9 cellular contexts compared by ENCODE assay signal in genomic region chr1:183282101-183282855, GRCh38.
DNase-seq lines count a peak whose midpoint lies in the region; ATAC-seq and TF ChIP-seq lines count a peak whose summit lies in the region.
"Had no signal": no experiment of that assay in that cellular context is flagged by ENCODE, and none has a peak within 500 bp of the region (broad histone marks: within the 10 kb centered on the region; RNA-seq: fewer than 3 reads in every experiment).

No MANE protein-coding gene starts in this region.

- DNase-seq in ascending aorta (ENCODE audit: low spot score in 2 of 2) (no peak), Right ventricle myocardium inferior (ENCODE audit: missing footprints) (peak; percentile 74), osteoblast (ENCODE audit: insufficient read length, low spot score, missing footprints) (no peak), tibial artery (no peak), RKO (ENCODE audit: low spot score) (no peak), CD1c-positive myeloid dendritic cell (ENCODE audit: extremely low spot score) (no peak), NK-92 (lab: John Stamatoyannopoulos, UW; ENCODE audit: unreplicated experiment) (no peak)

- ATAC-seq in Right ventricle myocardium inferior = no peak
- no peak for ATAC-seq in GM18511 (IDR thresholded peaks at IDR 0.05; ENCODE audit: unreplicated experiment)

- H3K4me3 ChIP-seq in ascending aorta = no peak overlapping the region
- H3K4me3 ChIP-seq in osteoblast (ENCODE audit: insufficient read depth, low read length) = no peak overlapping the region
- peak overlapping the region in 1 of 2 donors; percentile 21 for H3K4me3 ChIP-seq in tibial artery

- H3K27me3 ChIP-seq in ascending aorta (no peaks in the 10 kb centered on the region), osteoblast (ENCODE audit: insufficient read depth, low read length) (no peaks in the 10 kb centered on the region), tibial artery (no peaks in the 10 kb centered on the region)

- no peaks in the 10 kb centered on the region for H3K79me2 ChIP-seq in osteoblast (ENCODE audit: insufficient read depth, low read length)

- H3K4me2 ChIP-seq in osteoblast (ENCODE audit: insufficient read depth, low read length) = peak overlapping the region; percentile 59

- TF ChIP-seq CTCF in ascending aorta (IDR thresholded peaks at IDR 0.05) (no peak), osteoblast (IDR thresholded peaks at IDR 0.05; ENCODE audit: extremely low read depth, low read depth, low read length) (no peak), tibial artery (IDR thresholded peaks at IDR 0.05) (no peak)

- H3K27ac ChIP-seq in ascending aorta = peak overlapping the region; percentile 58 to 70
- H3K27ac ChIP-seq in osteoblast (ENCODE audit: low read depth, low read length) = no peak overlapping the region
- H3K27ac ChIP-seq in tibial artery = peak overlapping the region; percentile 68 to 85
- H3K27ac ChIP-seq: WERI-Rb-1 had no signal

- intact Hi-C loops in ascending aorta (cut with DNase I) (loop anchor here (5.0 kb wide), 2 partner anchors 190 to 260 kb away; partner anchors contain the start of genes LAMC1 and SMG7), Right ventricle myocardium inferior (cut with DNase I) (loop anchor here (2.0 to 10.0 kb wide), 3 partner anchors 125 to 263 kb away; no protein-coding TSS in a partner anchor), tibial artery (cut with DNase I; ENCODE audit: low total_unique reads) (loop anchor here (2.0 to 10.0 kb wide), 2 partner anchors 37 to 317 kb away; no protein-coding TSS in a partner anchor)

- H3K4me1 ChIP-seq in ascending aorta = peaks cover 2 to 19% of the 10 kb centered on the region in 2 donors
- H3K4me1 ChIP-seq in osteoblast (ENCODE audit: insufficient read depth, low read length) = peaks cover 53% of the 10 kb centered on the region
- peaks cover 0 to 55% (median 39%) of the 10 kb centered on the region in 4 donors for H3K4me1 ChIP-seq in tibial artery

- H4K20me1 ChIP-seq in osteoblast (ENCODE audit: insufficient read depth, low read length) = no peaks in the 10 kb centered on the region

- H3K36me3 ChIP-seq in ascending aorta = no peaks in the 10 kb centered on the region
- H3K36me3 ChIP-seq in osteoblast (ENCODE audit: insufficient read depth, low read length) = no peaks in the 10 kb centered on the region
- no peaks in the 10 kb centered on the region for H3K36me3 ChIP-seq in tibial artery
- H3K36me3 ChIP-seq: WERI-Rb-1 had no signal

- no peaks in the 10 kb centered on the region for H3K9me3 ChIP-seq in ascending aorta
- no peaks in the 10 kb centered on the region for H3K9me3 ChIP-seq in osteoblast (ENCODE audit: low read depth, low read length)
- H3K9me3 ChIP-seq in tibial artery = no peaks in the 10 kb centered on the region

- H2AFZ ChIP-seq in osteoblast (ENCODE audit: low read length) = peak overlapping the region; percentile 66
